ENCODE assay signal across 1 cellular context in the genomic region with DNA sequence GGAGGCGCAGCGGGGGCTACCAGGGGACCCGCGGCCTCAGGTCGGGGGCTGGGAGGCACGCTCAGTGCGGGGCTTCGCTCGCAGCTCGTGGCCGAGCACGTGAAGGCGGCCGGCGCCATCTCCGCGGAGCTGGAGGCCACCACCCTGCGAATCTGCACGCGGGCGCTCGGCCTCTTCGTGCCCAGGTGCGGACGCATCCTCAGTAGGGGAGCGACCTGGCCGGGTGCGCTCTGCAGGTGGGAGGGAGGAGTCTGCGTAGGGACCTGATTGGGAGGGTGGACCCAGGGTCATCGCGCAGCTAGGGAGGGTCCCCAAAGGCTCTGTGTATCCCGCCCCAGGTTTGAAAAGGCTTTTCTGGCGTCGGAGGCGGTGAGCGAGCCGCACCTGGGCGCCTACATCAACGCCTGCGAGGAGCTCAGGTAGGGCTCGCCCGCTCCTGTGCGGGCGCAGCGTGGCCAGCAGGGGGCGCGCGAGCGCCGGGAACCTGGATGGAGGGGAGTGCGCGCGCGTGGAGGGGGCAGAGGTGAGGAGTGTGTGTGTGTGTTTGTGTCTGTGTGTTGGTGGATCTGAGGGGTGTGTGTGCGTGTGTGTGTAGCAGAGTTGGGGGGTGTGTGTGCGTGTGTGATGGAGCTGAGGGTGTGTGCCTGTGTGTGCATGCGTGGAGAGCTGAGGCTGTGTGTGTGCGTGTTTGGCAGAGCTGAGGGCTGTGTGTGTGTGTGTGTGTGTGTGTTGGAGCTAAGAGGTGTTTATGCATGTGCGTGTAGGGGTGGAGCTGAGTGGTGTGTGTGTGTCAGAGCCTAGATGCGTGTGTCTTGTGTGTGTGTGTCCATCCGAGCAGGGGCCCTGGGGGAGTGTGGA.
A peak's percentile ranks its signal among the peaks of the same experiment; 100 is the strongest.
TF ChIP-seq lines count a peak whose summit lies in the region.

No MANE protein-coding gene starts in this region.

TF ChIP-seq in WTC11, 78 proteins besides CTCF, POLR2A, EP300 and RAD21 (continued from another document and continues in another):
- TF ChIP-seq, protein P1, sequence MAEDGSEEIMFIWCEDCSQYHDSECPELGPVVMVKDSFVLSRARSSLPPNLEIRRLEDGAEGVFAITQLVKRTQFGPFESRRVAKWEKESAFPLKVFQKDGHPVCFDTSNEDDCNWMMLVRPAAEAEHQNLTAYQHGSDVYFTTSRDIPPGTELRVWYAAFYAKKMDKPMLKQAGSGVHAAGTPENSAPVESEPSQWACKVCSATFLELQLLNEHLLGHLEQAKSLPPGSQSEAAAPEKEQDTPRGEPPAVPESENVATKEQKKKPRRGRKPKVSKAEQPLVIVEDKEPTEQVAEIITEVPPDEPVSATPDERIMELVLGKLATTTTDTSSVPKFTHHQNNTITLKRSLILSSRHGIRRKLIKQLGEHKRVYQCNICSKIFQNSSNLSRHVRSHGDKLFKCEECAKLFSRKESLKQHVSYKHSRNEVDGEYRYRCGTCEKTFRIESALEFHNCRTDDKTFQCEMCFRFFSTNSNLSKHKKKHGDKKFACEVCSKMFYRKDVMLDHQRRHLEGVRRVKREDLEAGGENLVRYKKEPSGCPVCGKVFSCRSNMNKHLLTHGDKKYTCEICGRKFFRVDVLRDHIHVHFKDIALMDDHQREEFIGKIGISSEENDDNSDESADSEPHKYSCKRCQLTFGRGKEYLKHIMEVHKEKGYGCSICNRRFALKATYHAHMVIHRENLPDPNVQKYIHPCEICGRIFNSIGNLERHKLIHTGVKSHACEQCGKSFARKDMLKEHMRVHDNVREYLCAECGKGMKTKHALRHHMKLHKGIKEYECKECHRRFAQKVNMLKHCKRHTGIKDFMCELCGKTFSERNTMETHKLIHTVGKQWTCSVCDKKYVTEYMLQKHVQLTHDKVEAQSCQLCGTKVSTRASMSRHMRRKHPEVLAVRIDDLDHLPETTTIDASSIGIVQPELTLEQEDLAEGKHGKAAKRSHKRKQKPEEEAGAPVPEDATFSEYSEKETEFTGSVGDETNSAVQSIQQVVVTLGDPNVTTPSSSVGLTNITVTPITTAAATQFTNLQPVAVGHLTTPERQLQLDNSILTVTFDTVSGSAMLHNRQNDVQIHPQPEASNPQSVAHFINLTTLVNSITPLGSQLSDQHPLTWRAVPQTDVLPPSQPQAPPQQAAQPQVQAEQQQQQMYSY (CRISPR knock-in tag; IDR thresholded peaks at IDR 0.05) = peak; percentile 44; the same call in 1 of the 2 replicates
- TF ChIP-seq ATF2 (CRISPR knock-in tag; IDR thresholded peaks at IDR 0.05; ENCODE audit: borderline replicate concordance, low read depth) (0 out of 2 replicates have a peak, but pooled peaks have one; percentile 50), FOXK1 (CRISPR knock-in tag; IDR thresholded peaks at IDR 0.05) (peak; percentile 45; the same call in 1 of the 2 replicates), HMGA2 (CRISPR knock-in tag; IDR thresholded peaks at IDR 0.05) (no peak), SMAD4 (CRISPR knock-in tag; IDR thresholded peaks at IDR 0.05) (peak; percentile 63; the same call in 1 of the 2 replicates), ZNF232 (CRISPR knock-in tag; IDR thresholded peaks at IDR 0.05) (no peak), IRF2 (CRISPR knock-in tag; IDR thresholded peaks at IDR 0.05; ENCODE audit: borderline replicate concordance, low read depth) (no peak), NFYB (CRISPR knock-in tag; conservative IDR thresholded peaks at IDR 0.05; ENCODE audit: low read depth) (no peak), MYBL2 (CRISPR knock-in tag; IDR thresholded peaks at IDR 0.05) (peak; percentile 82), ESRRA (CRISPR knock-in tag; IDR thresholded peaks at IDR 0.05; ENCODE audit: borderline replicate concordance) (peak; percentile 91; the same call in 1 of the 2 replicates), TCF7 (CRISPR knock-in tag; IDR thresholded peaks at IDR 0.05; ENCODE audit: low read depth) (peak; percentile 23; the same call in 1 of the 2 replicates), ZNF219 (CRISPR knock-in tag; IDR thresholded peaks at IDR 0.05; ENCODE audit: borderline replicate concordance) (peak; percentile 55; the same call in 1 of the 2 replicates), HMGXB4 (CRISPR knock-in tag; IDR thresholded peaks at IDR 0.05) (peak; percentile 44; the same call in 1 of the 2 replicates), SOX15 (CRISPR knock-in tag; IDR thresholded peaks at IDR 0.05) (no peak), ARID4B (CRISPR knock-in tag; IDR thresholded peaks at IDR 0.05; ENCODE audit: borderline replicate concordance) (no peak; the same call in 1 of the 2 replicates), GABPB1 (CRISPR knock-in tag; IDR thresholded peaks at IDR 0.05) (0 out of 2 replicates have a peak, but pooled peaks have one; percentile 16), FOXP1 (CRISPR knock-in tag; IDR thresholded peaks at IDR 0.05; ENCODE audit: borderline replicate concordance) (peak; percentile 97), ZMAT4 (CRISPR knock-in tag; IDR thresholded peaks at IDR 0.05) (no peak), NR2C2 (CRISPR knock-in tag; IDR thresholded peaks at IDR 0.05) (0 out of 2 replicates have a peak, but pooled peaks have one; percentile 42), NFE2L1 (CRISPR knock-in tag; IDR thresholded peaks at IDR 0.05) (0 out of 2 replicates have a peak, but pooled peaks have one; percentile 18)
- TF ChIP-seq, protein P2, sequence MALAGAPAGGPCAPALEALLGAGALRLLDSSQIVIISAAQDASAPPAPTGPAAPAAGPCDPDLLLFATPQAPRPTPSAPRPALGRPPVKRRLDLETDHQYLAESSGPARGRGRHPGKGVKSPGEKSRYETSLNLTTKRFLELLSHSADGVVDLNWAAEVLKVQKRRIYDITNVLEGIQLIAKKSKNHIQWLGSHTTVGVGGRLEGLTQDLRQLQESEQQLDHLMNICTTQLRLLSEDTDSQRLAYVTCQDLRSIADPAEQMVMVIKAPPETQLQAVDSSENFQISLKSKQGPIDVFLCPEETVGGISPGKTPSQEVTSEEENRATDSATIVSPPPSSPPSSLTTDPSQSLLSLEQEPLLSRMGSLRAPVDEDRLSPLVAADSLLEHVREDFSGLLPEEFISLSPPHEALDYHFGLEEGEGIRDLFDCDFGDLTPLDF (CRISPR knock-in tag; IDR thresholded peaks at IDR 0.05) = 0 out of 2 replicates have a peak, but pooled peaks have one; percentile 33
- TF ChIP-seq, protein P3, sequence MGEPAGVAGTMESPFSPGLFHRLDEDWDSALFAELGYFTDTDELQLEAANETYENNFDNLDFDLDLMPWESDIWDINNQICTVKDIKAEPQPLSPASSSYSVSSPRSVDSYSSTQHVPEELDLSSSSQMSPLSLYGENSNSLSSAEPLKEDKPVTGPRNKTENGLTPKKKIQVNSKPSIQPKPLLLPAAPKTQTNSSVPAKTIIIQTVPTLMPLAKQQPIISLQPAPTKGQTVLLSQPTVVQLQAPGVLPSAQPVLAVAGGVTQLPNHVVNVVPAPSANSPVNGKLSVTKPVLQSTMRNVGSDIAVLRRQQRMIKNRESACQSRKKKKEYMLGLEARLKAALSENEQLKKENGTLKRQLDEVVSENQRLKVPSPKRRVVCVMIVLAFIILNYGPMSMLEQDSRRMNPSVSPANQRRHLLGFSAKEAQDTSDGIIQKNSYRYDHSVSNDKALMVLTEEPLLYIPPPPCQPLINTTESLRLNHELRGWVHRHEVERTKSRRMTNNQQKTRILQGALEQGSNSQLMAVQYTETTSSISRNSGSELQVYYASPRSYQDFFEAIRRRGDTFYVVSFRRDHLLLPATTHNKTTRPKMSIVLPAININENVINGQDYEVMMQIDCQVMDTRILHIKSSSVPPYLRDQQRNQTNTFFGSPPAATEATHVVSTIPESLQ (CRISPR knock-in tag; IDR thresholded peaks at IDR 0.05) = no peak
- TF ChIP-seq, protein P4, sequence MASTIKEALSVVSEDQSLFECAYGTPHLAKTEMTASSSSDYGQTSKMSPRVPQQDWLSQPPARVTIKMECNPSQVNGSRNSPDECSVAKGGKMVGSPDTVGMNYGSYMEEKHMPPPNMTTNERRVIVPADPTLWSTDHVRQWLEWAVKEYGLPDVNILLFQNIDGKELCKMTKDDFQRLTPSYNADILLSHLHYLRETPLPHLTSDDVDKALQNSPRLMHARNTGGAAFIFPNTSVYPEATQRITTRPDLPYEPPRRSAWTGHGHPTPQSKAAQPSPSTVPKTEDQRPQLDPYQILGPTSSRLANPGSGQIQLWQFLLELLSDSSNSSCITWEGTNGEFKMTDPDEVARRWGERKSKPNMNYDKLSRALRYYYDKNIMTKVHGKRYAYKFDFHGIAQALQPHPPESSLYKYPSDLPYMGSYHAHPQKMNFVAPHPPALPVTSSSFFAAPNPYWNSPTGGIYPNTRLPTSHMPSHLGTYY (CRISPR knock-in tag; IDR thresholded peaks at IDR 0.05) = no peak
- TF ChIP-seq, protein P5, sequence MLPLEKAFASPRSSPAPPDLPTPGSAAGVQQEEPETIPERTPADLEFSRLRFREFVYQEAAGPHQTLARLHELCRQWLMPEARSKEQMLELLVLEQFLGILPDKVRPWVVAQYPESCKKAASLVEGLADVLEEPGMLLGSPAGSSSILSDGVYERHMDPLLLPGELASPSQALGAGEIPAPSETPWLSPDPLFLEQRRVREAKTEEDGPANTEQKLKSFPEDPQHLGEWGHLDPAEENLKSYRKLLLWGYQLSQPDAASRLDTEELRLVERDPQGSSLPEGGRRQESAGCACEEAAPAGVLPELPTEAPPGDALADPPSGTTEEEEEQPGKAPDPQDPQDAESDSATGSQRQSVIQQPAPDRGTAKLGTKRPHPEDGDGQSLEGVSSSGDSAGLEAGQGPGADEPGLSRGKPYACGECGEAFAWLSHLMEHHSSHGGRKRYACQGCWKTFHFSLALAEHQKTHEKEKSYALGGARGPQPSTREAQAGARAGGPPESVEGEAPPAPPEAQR (CRISPR knock-in tag; IDR thresholded peaks at IDR 0.05) = no peak
- TF ChIP-seq, protein P6, sequence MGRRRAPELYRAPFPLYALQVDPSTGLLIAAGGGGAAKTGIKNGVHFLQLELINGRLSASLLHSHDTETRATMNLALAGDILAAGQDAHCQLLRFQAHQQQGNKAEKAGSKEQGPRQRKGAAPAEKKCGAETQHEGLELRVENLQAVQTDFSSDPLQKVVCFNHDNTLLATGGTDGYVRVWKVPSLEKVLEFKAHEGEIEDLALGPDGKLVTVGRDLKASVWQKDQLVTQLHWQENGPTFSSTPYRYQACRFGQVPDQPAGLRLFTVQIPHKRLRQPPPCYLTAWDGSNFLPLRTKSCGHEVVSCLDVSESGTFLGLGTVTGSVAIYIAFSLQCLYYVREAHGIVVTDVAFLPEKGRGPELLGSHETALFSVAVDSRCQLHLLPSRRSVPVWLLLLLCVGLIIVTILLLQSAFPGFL (CRISPR knock-in tag; IDR thresholded peaks at IDR 0.05; ENCODE audit: borderline replicate concordance) = no peak
- TF ChIP-seq, protein P7, sequence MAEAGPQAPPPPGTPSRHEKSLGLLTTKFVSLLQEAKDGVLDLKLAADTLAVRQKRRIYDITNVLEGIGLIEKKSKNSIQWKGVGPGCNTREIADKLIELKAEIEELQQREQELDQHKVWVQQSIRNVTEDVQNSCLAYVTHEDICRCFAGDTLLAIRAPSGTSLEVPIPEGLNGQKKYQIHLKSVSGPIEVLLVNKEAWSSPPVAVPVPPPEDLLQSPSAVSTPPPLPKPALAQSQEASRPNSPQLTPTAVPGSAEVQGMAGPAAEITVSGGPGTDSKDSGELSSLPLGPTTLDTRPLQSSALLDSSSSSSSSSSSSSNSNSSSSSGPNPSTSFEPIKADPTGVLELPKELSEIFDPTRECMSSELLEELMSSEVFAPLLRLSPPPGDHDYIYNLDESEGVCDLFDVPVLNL (CRISPR knock-in tag; IDR thresholded peaks at IDR 0.05; ENCODE audit: borderline replicate concordance, low read depth) = 0 out of 2 replicates have a peak, but pooled peaks have one; percentile 36
